ENCODE assay signal across 8 cellular contexts in genomic region chr16:22191966-22192260, GRCh38. TPM values are rescaled to one million over a fixed set of nuclear protein-coding genes. Genes with fewer than 3 reads are reported as not detected.
DNase-seq lines count a peak whose midpoint lies in the region; ATAC-seq and TF ChIP-seq lines count a peak whose summit lies in the region.

No MANE protein-coding gene starts in this region.

- peak; percentile 33 for DNase-seq in activated naive CD4-positive, alpha-beta T cell treated with Interleukin-2 at 50 U/mL for 16 hours
- no peak for DNase-seq in activated naive CD4-positive, alpha-beta T cell (lab: John Stamatoyannopoulos, UW)
- DNase-seq in WTC11 (ENCODE audit: low spot score) = no peak
- no peak for DNase-seq in osteocyte (ENCODE audit: extremely low spot score, unreplicated experiment)
- no peak for DNase-seq in SIG-M5 treated with dmso at 0.1 percent for 504 hours (lab: John Stamatoyannopoulos, UW; ENCODE audit: unreplicated experiment)
- no peak for DNase-seq in NK-92 treated with Interleukin-12 subunit alpha and Interleukin-12 subunit beta, amount 100 ng/mL, for 24 hours (lab: John Stamatoyannopoulos, UW)
- no peak for DNase-seq in GM03348 (ENCODE audit: low spot score)

- H3K27ac Mint-ChIP-seq in WTC11 (peak overlapping the region; percentile 94), osteocyte (ENCODE audit: unreplicated experiment) (peak overlapping the region; percentile 100)

- POLR2A ChIA-PET in WTC11 (lab: Charles Lee) = interaction anchor here (2.2 kb wide), 1 partner anchor 14 kb away, joined by 6 read pairs; the partner anchor contains the start of gene EEF2K

- H3K9me3 ChIP-seq in endocrine pancreas (ENCODE audit: control insufficient read depth, low read length) = no peaks in the 10 kb centered on the region

- TF ChIP-seq CTCF in WTC11 (IDR thresholded peaks at IDR 0.05) = no peak
- no peak for TF ChIP-seq CTCF in osteocyte (IDR thresholded peaks at IDR 0.05)

- CTCF ChIA-PET in WTC11 (lab: Charles Lee) = interaction anchor here (1.2 to 2.4 kb wide), 4 partner anchors 14 to 183 kb away, joined by 5 to 14 read pairs (median 8); partner anchors contain the start of gene EEF2K

- H3K36me3 ChIP-seq in endocrine pancreas (ENCODE audit: control insufficient read depth, insufficient read depth, low read length) = no peaks in the 10 kb centered on the region

- no peak for ATAC-seq in WTC11

- H3K27me3 Mint-ChIP-seq in WTC11 (ENCODE audit: low read depth) (peaks cover 18% of the 10 kb centered on the region), osteocyte (ENCODE audit: unreplicated experiment) (no peaks in the 10 kb centered on the region)

- H3K4me1 Mint-ChIP-seq in WTC11 (peaks cover 38% of the 10 kb centered on the region), osteocyte (ENCODE audit: unreplicated experiment) (peaks cover 34% of the 10 kb centered on the region)

- H3K4me1 ChIP-seq in endocrine pancreas (ENCODE audit: control insufficient read depth, insufficient read depth, low read length) = peaks cover 10% of the 10 kb centered on the region

- H3K27me3 ChIP-seq in endocrine pancreas (ENCODE audit: control insufficient read depth, insufficient read depth, low read length) = no peaks in the 10 kb centered on the region

- no peaks in the 10 kb centered on the region for H3K9me3 Mint-ChIP-seq in WTC11
- no peaks in the 10 kb centered on the region for H3K9me3 Mint-ChIP-seq in osteocyte (ENCODE audit: unreplicated experiment)

- H3K9ac ChIP-seq in endocrine pancreas (ENCODE audit: control insufficient read depth, insufficient read depth, low read length) = no peak overlapping the region

- H3K4me3 Mint-ChIP-seq in WTC11 = peak overlapping the region; percentile 88
- peak overlapping the region; percentile 91 for H3K4me3 Mint-ChIP-seq in osteocyte (ENCODE audit: unreplicated experiment)

- peak overlapping the region; percentile 68 for H3K4me3 ChIP-seq in endocrine pancreas (ENCODE audit: control insufficient read depth, insufficient read depth, low read length)

- H3K36me3 Mint-ChIP-seq in WTC11 = no peaks in the 10 kb centered on the region
- H3K36me3 Mint-ChIP-seq in osteocyte (ENCODE audit: unreplicated experiment) = no peaks in the 10 kb centered on the region

TF ChIP-seq in WTC11, 78 proteins besides CTCF, POLR2A, EP300 and RAD21:
- TF ChIP-seq ZBTB43 (CRISPR knock-in tag; IDR thresholded peaks at IDR 0.05) = no peak
- TF ChIP-seq SMAD4 (CRISPR knock-in tag; IDR thresholded peaks at IDR 0.05) = no peak
- no peak for TF ChIP-seq FOXP1 (CRISPR knock-in tag; IDR thresholded peaks at IDR 0.05; ENCODE audit: borderline replicate concordance)
- no peak for TF ChIP-seq IRF1 (CRISPR knock-in tag; IDR thresholded peaks at IDR 0.05)
- TF ChIP-seq ZNF219 (CRISPR knock-in tag; IDR thresholded peaks at IDR 0.05; ENCODE audit: borderline replicate concordance) = no peak
- no peak for TF ChIP-seq AFF4 (CRISPR knock-in tag; IDR thresholded peaks at IDR 0.05; ENCODE audit: borderline replicate concordance)
- TF ChIP-seq NFE2L1 (CRISPR knock-in tag; IDR thresholded peaks at IDR 0.05) = no peak
- no peak for TF ChIP-seq ZNF423 (CRISPR knock-in tag; IDR thresholded peaks at IDR 0.05)
- no peak for TF ChIP-seq ESRRA (CRISPR knock-in tag; IDR thresholded peaks at IDR 0.05; ENCODE audit: borderline replicate concordance)
- TF ChIP-seq ERG (CRISPR knock-in tag; IDR thresholded peaks at IDR 0.05) = no peak
- no peak for TF ChIP-seq E2F1 (CRISPR knock-in tag; IDR thresholded peaks at IDR 0.05)
- TF ChIP-seq IRF2 (CRISPR knock-in tag; IDR thresholded peaks at IDR 0.05; ENCODE audit: borderline replicate concordance, low read depth) = no peak
- no peak for TF ChIP-seq GABPB1 (CRISPR knock-in tag; IDR thresholded peaks at IDR 0.05)

RNA-seq across cellular contexts. Expression of gene EEF2K, which starts 14.2 kb away (rescaled TPM):
- total RNA-seq in WTC11 (2021) = 23.8 to 27.7 TPM (median 26.7 TPM) in 3 replicates
- total RNA-seq in osteocyte = 23.8 and 26.8 TPM in 2 replicates

RNA-seq across cellular contexts. Expression of gene SDR42E2, which starts 29.6 kb away (rescaled TPM):
- total RNA-seq in WTC11 (2021) (0.09 to 0.18 TPM (median 0.13 TPM) in 3 replicates), osteocyte (0.13 TPM in 1 of 2 replicates, not detected in the other)
